Comparison of ENCODE assay signal across 8 cellular contexts in genomic region chr15:82810863-82811421, GRCh38. TPM values are rescaled to one million over a fixed set of nuclear protein-coding genes. Genes with fewer than 3 reads are reported as not detected.
DNase-seq lines count a peak whose midpoint lies in the region; ATAC-seq and FAIRE-seq lines count a peak whose summit lies in the region.

No MANE protein-coding gene starts in this region.

- FAIRE-seq in HTR-8/SVneo (lab: Jason Lieb, UNC), result no peak

- peak overlapping the region; percentile 93 to 100 (median 98) for H3K27ac Mint-ChIP-seq in CD8-positive, alpha-beta memory T cell

- peaks cover 43 to 50% (median 49%) of the 10 kb centered on the region in 3 donors for H3K4me1 Mint-ChIP-seq in CD8-positive, alpha-beta memory T cell

- no peak for ATAC-seq in HG02588 (IDR thresholded peaks at IDR 0.05; ENCODE audit: unreplicated experiment)

- peaks cover 33% of the 10 kb centered on the region for H3K4me1 ChIP-seq in CD8-positive, alpha-beta memory T cell (ENCODE audit: insufficient read depth, low read length)

- CTCF ChIA-PET in CD8-positive, alpha-beta memory T cell (lab: Charles Lee), result interaction anchor here (1.0 to 2.0 kb wide), 3 partner anchors 10 to 271 kb away, joined by 3 to 11 read pairs (median 3); partner anchors contain the start of gene RPS17

- no peaks in the 10 kb centered on the region for H3K9me3 Mint-ChIP-seq in CD8-positive, alpha-beta memory T cell

- H3K27ac ChIP-seq in CD8-positive, alpha-beta memory T cell (ENCODE audit: low read depth, low read length), result peak overlapping the region; percentile 91

- H3K27me3 ChIP-seq in CD8-positive, alpha-beta memory T cell (ENCODE audit: insufficient read depth, low read length, poor library complexity, severe bottlenecking), result no peaks in the 10 kb centered on the region

- H3K4me3 Mint-ChIP-seq in CD8-positive, alpha-beta memory T cell, result peak overlapping the region; percentile 88 to 96 (median 95)

- H3K9me3 ChIP-seq in CD8-positive, alpha-beta memory T cell (ENCODE audit: low read length), result no peaks in the 10 kb centered on the region

- POLR2A ChIA-PET in CD8-positive, alpha-beta memory T cell (lab: Charles Lee), result interaction anchor here (0.9 to 3.0 kb wide), 6 partner anchors 61 to 271 kb away, joined by 3 to 17 read pairs (median 4); partner anchors contain the start of genes CPEB1, RAMAC and RPS17

- H3K27me3 Mint-ChIP-seq in CD8-positive, alpha-beta memory T cell, result peaks cover 0 to 2% of the 10 kb centered on the region in 2 donors

- peaks cover 8% of the 10 kb centered on the region for H3K36me3 ChIP-seq in CD8-positive, alpha-beta memory T cell (ENCODE audit: insufficient read depth, low read length)

- H3K4me3 ChIP-seq in CD8-positive, alpha-beta memory T cell (ENCODE audit: low read length), result peak overlapping the region; percentile 68

- DNase-seq in CD8-positive, alpha-beta memory T cell, result peak; percentile 13 to 81 (median 78)
- DNase-seq in NOMO-1 (lab: John Stamatoyannopoulos, UW; ENCODE audit: unreplicated experiment in 2 of 2) (peak; percentile 54 to 80), iris pigment epithelial cell (ENCODE audit: low read depth) (peak; percentile 35), T1000 (lab: John Stamatoyannopoulos, UW) (no peak), HTR-8/SVneo (ENCODE audit: insufficient read length, low spot score) (no peak)
- DNase-seq in activated naive CD4-positive, alpha-beta T cell treated with anti-CD3 and anti-CD28 coated beads, Interleukin-2, amount 50 U/mL, for 16 hours, result peak; percentile 36
- peak; percentile 20 for DNase-seq in stimulated activated CD8-positive, alpha-beta memory T cell treated with anti-CD3 and anti-CD28 coated beads, Interleukin-12 subunit alpha, Interleukin-12 subunit beta, amount 100 ng/mL, for 1 hour (ENCODE audit: low read depth)

- H3K36me3 Mint-ChIP-seq in CD8-positive, alpha-beta memory T cell, result peaks cover 3 to 45% (median 8%) of the 10 kb centered on the region in 3 donors

RNA-seq across cellular contexts. Expression of gene WHAMM, which starts 1.5 kb away (rescaled TPM):
- 1 to 10 TPM; 9.3 to 9.7 TPM for total RNA-seq in CD8-positive, alpha-beta memory T cell
- 6.6 TPM for polyA plus RNA-seq in CD8-positive, alpha-beta memory T cell

RNA-seq across cellular contexts. Expression of gene FSD2, which starts 5.1 kb away (rescaled TPM):
- total RNA-seq in CD8-positive, alpha-beta memory T cell, result not detected
- 0.16 TPM for polyA plus RNA-seq in CD8-positive, alpha-beta memory T cell

Comparison
In these comparisons a context has a peak if more than half of its experiments do, and no peak if none do; other contexts are left out.
1. DNase-seq: peak in CD8-positive, alpha-beta memory T cell (5 of 5), NOMO-1 (2 of 2), activated naive CD4-positive, alpha-beta T cell treated with anti-CD3 and anti-CD28 coated beads, Interleukin-2, amount 50 U/mL, for 16 hours (single experiment), iris pigment epithelial cell (single experiment) and stimulated activated CD8-positive, alpha-beta memory T cell treated with anti-CD3 and anti-CD28 coated beads, Interleukin-12 subunit alpha, Interleukin-12 subunit beta, amount 100 ng/mL, for 1 hour (single experiment); none in T1000 (single experiment) and HTR-8/SVneo (single experiment).